Comparison of ENCODE assay signal across 1 cellular context in genomic region chr3:181715601-181716340, GRCh38.
A peak's percentile ranks its signal among the peaks of the same experiment; 100 is the strongest.
TF ChIP-seq lines count a peak whose summit lies in the region.

No MANE protein-coding gene starts in this region.

TF ChIP-seq in GM23338, 12 proteins besides CTCF, POLR2A, EP300 and RAD21 (continued from another document):
- TF ChIP-seq POLR2AphosphoS5 (IDR thresholded peaks at IDR 0.05; ENCODE audit: low read depth) (peak; percentile 52), EZH2phosphoT487 (IDR thresholded peaks at IDR 0.05; ENCODE audit: unreplicated experiment) (no peak), ZNF114 (CRISPR knock-in tag; IDR thresholded peaks at IDR 0.05) (no peak), CREB1 (CRISPR knock-in tag; IDR thresholded peaks at IDR 0.05; ENCODE audit: low read depth) (0 out of 2 replicates have a peak, but pooled peaks have one; percentile 23), EZH2 (IDR thresholded peaks at IDR 0.05; ENCODE audit: low read depth, unreplicated experiment) (no peak), NANOG (IDR thresholded peaks at IDR 0.05; ENCODE audit: borderline replicate concordance) (peak; percentile 83), STAT1 (IDR thresholded peaks at IDR 0.05; ENCODE audit: unreplicated experiment) (no peak)
- TF ChIP-seq, protein P1, sequence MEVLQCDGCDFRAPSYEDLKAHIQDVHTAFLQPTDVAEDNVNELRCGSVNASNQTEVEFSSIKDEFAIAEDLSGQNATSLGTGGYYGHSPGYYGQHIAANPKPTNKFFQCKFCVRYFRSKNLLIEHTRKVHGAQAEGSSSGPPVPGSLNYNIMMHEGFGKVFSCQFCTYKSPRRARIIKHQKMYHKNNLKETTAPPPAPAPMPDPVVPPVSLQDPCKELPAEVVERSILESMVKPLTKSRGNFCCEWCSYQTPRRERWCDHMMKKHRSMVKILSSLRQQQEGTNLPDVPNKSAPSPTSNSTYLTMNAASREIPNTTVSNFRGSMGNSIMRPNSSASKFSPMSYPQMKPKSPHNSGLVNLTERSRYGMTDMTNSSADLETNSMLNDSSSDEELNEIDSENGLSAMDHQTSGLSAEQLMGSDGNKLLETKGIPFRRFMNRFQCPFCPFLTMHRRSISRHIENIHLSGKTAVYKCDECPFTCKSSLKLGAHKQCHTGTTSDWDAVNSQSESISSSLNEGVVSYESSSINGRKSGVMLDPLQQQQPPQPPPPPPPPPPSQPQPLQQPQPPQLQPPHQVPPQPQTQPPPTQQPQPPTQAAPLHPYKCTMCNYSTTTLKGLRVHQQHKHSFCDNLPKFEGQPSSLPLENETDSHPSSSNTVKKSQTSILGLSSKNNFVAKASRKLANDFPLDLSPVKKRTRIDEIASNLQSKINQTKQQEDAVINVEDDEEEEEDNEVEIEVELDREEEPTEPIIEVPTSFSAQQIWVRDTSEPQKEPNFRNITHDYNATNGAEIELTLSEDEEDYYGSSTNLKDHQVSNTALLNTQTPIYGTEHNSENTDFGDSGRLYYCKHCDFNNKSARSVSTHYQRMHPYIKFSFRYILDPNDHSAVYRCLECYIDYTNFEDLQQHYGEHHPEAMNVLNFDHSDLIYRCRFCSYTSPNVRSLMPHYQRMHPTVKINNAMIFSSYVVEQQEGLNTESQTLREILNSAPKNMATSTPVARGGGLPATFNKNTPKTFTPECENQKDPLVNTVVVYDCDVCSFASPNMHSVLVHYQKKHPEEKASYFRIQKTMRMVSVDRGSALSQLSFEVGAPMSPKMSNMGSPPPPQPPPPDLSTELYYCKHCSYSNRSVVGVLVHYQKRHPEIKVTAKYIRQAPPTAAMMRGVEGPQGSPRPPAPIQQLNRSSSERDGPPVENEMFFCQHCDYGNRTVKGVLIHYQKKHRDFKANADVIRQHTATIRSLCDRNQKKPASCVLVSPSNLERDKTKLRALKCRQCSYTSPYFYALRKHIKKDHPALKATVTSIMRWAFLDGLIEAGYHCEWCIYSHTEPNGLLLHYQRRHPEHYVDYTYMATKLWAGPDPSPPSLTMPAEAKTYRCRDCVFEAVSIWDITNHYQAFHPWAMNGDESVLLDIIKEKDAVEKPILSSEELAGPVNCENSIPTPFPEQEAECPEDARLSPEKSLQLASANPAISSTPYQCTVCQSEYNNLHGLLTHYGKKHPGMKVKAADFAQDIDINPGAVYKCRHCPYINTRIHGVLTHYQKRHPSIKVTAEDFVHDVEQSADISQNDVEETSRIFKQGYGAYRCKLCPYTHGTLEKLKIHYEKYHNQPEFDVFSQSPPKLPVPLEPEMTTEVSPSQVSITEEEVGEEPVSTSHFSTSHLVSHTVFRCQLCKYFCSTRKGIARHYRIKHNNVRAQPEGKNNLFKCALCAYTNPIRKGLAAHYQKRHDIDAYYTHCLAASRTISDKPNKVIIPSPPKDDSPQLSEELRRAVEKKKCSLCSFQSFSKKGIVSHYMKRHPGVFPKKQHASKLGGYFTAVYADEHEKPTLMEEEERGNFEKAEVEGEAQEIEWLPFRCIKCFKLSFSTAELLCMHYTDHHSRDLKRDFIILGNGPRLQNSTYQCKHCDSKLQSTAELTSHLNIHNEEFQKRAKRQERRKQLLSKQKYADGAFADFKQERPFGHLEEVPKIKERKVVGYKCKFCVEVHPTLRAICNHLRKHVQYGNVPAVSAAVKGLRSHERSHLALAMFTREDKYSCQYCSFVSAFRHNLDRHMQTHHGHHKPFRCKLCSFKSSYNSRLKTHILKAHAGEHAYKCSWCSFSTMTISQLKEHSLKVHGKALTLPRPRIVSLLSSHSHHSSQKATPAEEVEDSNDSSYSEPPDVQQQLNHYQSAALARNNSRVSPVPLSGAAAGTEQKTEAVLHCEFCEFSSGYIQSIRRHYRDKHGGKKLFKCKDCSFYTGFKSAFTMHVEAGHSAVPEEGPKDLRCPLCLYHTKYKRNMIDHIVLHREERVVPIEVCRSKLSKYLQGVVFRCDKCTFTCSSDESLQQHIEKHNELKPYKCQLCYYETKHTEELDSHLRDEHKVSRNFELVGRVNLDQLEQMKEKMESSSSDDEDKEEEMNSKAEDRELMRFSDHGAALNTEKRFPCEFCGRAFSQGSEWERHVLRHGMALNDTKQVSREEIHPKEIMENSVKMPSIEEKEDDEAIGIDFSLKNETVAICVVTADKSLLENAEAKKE (CRISPR knock-in tag; IDR thresholded peaks at IDR 0.05) = no peak
TF ChIP-seq in GM23338: peak in this region for 3.
